Comparison of ENCODE assay signal across 2 cellular contexts in genomic region chr2:199195893-199196502, GRCh38.
TF ChIP-seq lines count a peak whose summit lies in the region.

No MANE protein-coding gene starts in this region.

TF ChIP-seq in SK-N-SH treated with all-trans-retinoic acid at 6 μM for 48 hours, 23 proteins besides CTCF, POLR2A, EP300 and RAD21 (continued from another document):
- TF ChIP-seq CREB5 (CRISPR knock-in tag; IDR thresholded peaks at IDR 0.05; ENCODE audit: low read depth), result no peak
- TF ChIP-seq ZNF70 (CRISPR knock-in tag; IDR thresholded peaks at IDR 0.05), result no peak

TF ChIP-seq in SK-N-SH, 30 proteins besides CTCF, POLR2A, EP300 and RAD21 (continued from another document):
- TF ChIP-seq REST (IDR thresholded peaks at IDR 0.05; ENCODE audit: low read depth, low read length), result no peak
- no peak for TF ChIP-seq POLR2AphosphoS5 (IDR thresholded peaks at IDR 0.05; ENCODE audit: low read depth, low read length)
- TF ChIP-seq MXI1 (IDR thresholded peaks at IDR 0.05; ENCODE audit: low read depth, low read length), result no peak
- TF ChIP-seq FOSL2 (IDR thresholded peaks at IDR 0.05; ENCODE audit: borderline replicate concordance, low read depth), result no peak
- TF ChIP-seq SMC3 (IDR thresholded peaks at IDR 0.05; ENCODE audit: low read depth, low read length), result no peak
- TF ChIP-seq SIN3A (IDR thresholded peaks at IDR 0.05; ENCODE audit: borderline replicate concordance, low read depth, low read length), result no peak
- TF ChIP-seq ELF1 (IDR thresholded peaks at IDR 0.05), result no peak
- no peak for TF ChIP-seq USF1 (IDR thresholded peaks at IDR 0.05; ENCODE audit: borderline replicate concordance, low read depth)
TF ChIP-seq in SK-N-SH: peak in this region for 0.
